1 cellular context compared by ENCODE assay signal in genomic region chr1:169485427-169486280, GRCh38.
TF ChIP-seq lines count a peak whose summit lies in the region.

A gene with protein sequence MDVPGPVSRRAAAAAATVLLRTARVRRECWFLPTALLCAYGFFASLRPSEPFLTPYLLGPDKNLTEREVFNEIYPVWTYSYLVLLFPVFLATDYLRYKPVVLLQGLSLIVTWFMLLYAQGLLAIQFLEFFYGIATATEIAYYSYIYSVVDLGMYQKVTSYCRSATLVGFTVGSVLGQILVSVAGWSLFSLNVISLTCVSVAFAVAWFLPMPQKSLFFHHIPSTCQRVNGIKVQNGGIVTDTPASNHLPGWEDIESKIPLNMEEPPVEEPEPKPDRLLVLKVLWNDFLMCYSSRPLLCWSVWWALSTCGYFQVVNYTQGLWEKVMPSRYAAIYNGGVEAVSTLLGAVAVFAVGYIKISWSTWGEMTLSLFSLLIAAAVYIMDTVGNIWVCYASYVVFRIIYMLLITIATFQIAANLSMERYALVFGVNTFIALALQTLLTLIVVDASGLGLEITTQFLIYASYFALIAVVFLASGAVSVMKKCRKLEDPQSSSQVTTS (minus strand): TSS chr1:169485944. CDS start chr1:169485766, 178 bp downstream.

TF ChIP-seq in GM12878, 131 proteins besides CTCF, POLR2A, EP300 and RAD21 (continued from another document):
- TF ChIP-seq CREB1 (IDR thresholded peaks at IDR 0.05; ENCODE audit: low read depth) (peak; percentile 80; the same call in 1 of the 2 replicates), SPI1 (IDR thresholded peaks at IDR 0.05; ENCODE audit: borderline replicate concordance, insufficient read depth, low read depth, low read length) (no peak), ZBTB33 (IDR thresholded peaks at IDR 0.05) (no peak), HSF1 (IDR thresholded peaks at IDR 0.05; ENCODE audit: low read depth, low read length) (no peak), KDM1A (IDR thresholded peaks at IDR 0.05; ENCODE audit: borderline replicate concordance) (no peak), BMI1 (IDR thresholded peaks at IDR 0.05; ENCODE audit: borderline replicate concordance) (no peak), NR2C2 (IDR thresholded peaks at IDR 0.05; ENCODE audit: borderline replicate concordance, control insufficient read depth, insufficient read length, low read depth) (no peak), CEBPZ (IDR thresholded peaks at IDR 0.05; ENCODE audit: low read depth, low read length) (no peak), ZNF687 (IDR thresholded peaks at IDR 0.05) (peak; percentile 46; the same call in 1 of the 2 replicates), SMAD1 (IDR thresholded peaks at IDR 0.05; ENCODE audit: low read depth, partially characterized antibody) (no peak), MYC (IDR thresholded peaks at IDR 0.05; ENCODE audit: insufficient read depth, insufficient read length, insufficient replicate concordance, low read length, severe bottlenecking) (no peak), PRDM15 (CRISPR knock-in tag; IDR thresholded peaks at IDR 0.05) (no peak), SREBF2 (IDR thresholded peaks at IDR 0.05; ENCODE audit: low read length) (no peak), POLR2AphosphoS2 (IDR thresholded peaks at IDR 0.05; ENCODE audit: low read depth, low read length) (peak; percentile 81)
